In genomic region chr1:29459551-29459945, GRCh38 we compare ENCODE assay signal across 12 cellular contexts.
DNase-seq lines count a peak whose midpoint lies in the region; TF ChIP-seq lines count a peak whose summit lies in the region.
"Had no signal": no experiment of that assay in that cellular context is flagged by ENCODE, and none has a peak within 500 bp of the region (broad histone marks: within the 10 kb centered on the region; RNA-seq: fewer than 3 reads in every experiment).

No MANE protein-coding gene starts in this region.

- in situ Hi-C loops in GM13977 (cut with MboI; ENCODE audit: low pct_unique_long_range_greater_than_20kb, low sequenced_read_pairs, unreplicated experiment), result no loop called here

- DNase-seq in activated effector memory CD4-positive, alpha-beta T cell treated with anti-CD3 and anti-CD28 coated beads, Interleukin-2, amount 50 U/mL, for 16 hours, result peak; percentile 41
- DNase-seq in activated effector memory CD4-positive, alpha-beta T cell treated with Interleukin-2 at 50 U/mL for 16 hours, result no peak
- DNase-seq in NT2/D1 (ENCODE audit: low read depth, low spot score), result no peak
- DNase-seq in nephron progenitor cell, result no peak
- no peak for DNase-seq in stimulated activated CD4-positive, alpha-beta T cell treated with anti-CD3 and anti-CD28 coated beads, Interleukin-2, amount 100 ng/mL, for 24 hours
- no peak for DNase-seq in GM13977 (ENCODE audit: low spot score)
- DNase-seq in NCI-H146 treated with DMSO at 0.1 percent for 48 hours (lab: John Stamatoyannopoulos, UW; ENCODE audit: unreplicated experiment), result no peak
- DNase-seq: ACHN; CD4-positive, CD25-positive, alpha-beta regulatory T cell; DMS53; GF-D8 had no signal

- H3K9ac ChIP-seq in NT2/D1 (ENCODE audit: insufficient read length, low read depth), result peak overlapping the region; percentile 6
- H3K9ac ChIP-seq: BLaER1 treated with 17β-estradiol and CSF1 and Interleukin-3, amounts not matched to agents 10 nM and 100 nM had no signal

- peaks cover 6% of the 10 kb centered on the region for H3K36me3 Mint-ChIP-seq in nephron progenitor cell (ENCODE audit: low read depth)
- H3K36me3 Mint-ChIP-seq: CD4-positive, CD25-positive, alpha-beta regulatory T cell had no signal

- peaks cover 7% of the 10 kb centered on the region for H3K4me1 ChIP-seq in NT2/D1 (ENCODE audit: insufficient read depth, insufficient read length)

- H3K27me3 ChIP-seq in NT2/D1 (ENCODE audit: insufficient read depth, insufficient read length), result no peaks in the 10 kb centered on the region

- no peak overlapping the region for H3K4me3 ChIP-seq in NT2/D1 (ENCODE audit: insufficient read length, low read depth)
- H3K4me3 ChIP-seq: BLaER1 treated with 17β-estradiol and CSF1 and Interleukin-3, amounts not matched to agents 10 nM and 100 nM had no signal

- TF ChIP-seq CTCF in nephron progenitor cell (IDR thresholded peaks at IDR 0.05), result no peak
- no peak for TF ChIP-seq CTCF in GM13977 (IDR thresholded peaks at IDR 0.05; ENCODE audit: extremely low read depth, insufficient read depth, missing control alignments)

- H3K9me3 Mint-ChIP-seq in nephron progenitor cell, result peaks cover 23% of the 10 kb centered on the region

- H3K4me1 Mint-ChIP-seq in nephron progenitor cell, result peaks cover 42% of the 10 kb centered on the region
- H3K4me1 Mint-ChIP-seq: CD4-positive, CD25-positive, alpha-beta regulatory T cell had no signal

- no peak overlapping the region for H3K4me3 Mint-ChIP-seq in nephron progenitor cell
- H3K4me3 Mint-ChIP-seq: CD4-positive, CD25-positive, alpha-beta regulatory T cell had no signal

- peaks cover 4% of the 10 kb centered on the region; the same call in 1 of the 2 replicates for H3K9me3 ChIP-seq in NT2/D1 (ENCODE audit: insufficient read depth, low read length)

- peaks cover 7% of the 10 kb centered on the region for H3K27me3 Mint-ChIP-seq in nephron progenitor cell (ENCODE audit: low read depth, poor library complexity)
- H3K27me3 Mint-ChIP-seq: CD4-positive, CD25-positive, alpha-beta regulatory T cell had no signal

- no peaks in the 10 kb centered on the region for H3K36me3 ChIP-seq in NT2/D1 (ENCODE audit: insufficient read depth, insufficient read length, low read length)
- H3K36me3 ChIP-seq: BLaER1 treated with 17β-estradiol and CSF1 and Interleukin-3, amounts not matched to agents 10 nM and 100 nM had no signal

- peak overlapping the region; percentile 9 for H3K27ac Mint-ChIP-seq in nephron progenitor cell
- H3K27ac Mint-ChIP-seq: CD4-positive, CD25-positive, alpha-beta regulatory T cell had no signal
